ENCODE assay signal across 1 cellular context in the genomic region with DNA sequence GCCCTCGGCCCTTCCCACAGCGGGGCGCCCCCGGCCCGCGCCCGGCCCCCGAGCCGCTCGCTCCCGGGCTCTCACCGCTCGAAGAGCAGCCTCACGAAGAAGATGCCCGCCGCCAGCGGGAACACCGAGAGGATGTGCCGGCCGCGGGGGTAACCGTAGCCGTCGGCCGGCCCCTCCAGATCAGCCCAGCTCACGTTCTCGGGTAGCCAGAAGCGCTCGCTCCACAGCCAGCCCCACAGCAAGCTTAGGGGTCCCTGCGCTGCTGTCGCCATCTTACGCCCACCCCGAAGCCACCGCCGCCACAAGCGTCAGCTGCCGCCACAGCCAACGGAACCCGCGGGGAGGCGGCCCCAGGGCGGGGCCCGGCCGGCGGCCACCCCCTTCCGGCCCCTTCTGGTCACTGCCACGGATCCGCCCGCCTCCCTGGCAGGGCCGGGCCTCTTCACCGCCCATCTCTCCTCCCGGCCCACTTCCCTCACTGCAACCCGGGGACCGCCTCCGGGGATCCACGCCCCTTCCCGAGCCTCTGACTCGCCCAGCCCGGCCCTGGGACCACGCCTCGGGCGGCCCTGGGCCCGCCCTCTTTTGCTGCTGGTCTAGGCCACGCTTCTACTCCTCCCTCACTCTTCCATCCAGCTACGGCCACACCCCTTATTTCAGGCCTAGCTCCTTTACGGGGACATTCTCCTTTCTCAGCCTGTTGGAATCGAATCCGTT.
A peak's percentile ranks its signal among the peaks of the same experiment; 100 is the strongest.
TF ChIP-seq lines count a peak whose summit lies in the region.

A gene with protein sequence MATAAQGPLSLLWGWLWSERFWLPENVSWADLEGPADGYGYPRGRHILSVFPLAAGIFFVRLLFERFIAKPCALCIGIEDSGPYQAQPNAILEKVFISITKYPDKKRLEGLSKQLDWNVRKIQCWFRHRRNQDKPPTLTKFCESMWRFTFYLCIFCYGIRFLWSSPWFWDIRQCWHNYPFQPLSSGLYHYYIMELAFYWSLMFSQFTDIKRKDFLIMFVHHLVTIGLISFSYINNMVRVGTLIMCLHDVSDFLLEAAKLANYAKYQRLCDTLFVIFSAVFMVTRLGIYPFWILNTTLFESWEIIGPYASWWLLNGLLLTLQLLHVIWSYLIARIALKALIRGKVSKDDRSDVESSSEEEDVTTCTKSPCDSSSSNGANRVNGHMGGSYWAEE (minus strand): TSS at position 344 of the 717 bp plus-strand sequence. CDS start 72 bp downstream, at position 272.

TF ChIP-seq in HepG2, 621 proteins besides CTCF, POLR2A, EP300 and RAD21 (continued from another document and continues in another):
- TF ChIP-seq, protein P1, sequence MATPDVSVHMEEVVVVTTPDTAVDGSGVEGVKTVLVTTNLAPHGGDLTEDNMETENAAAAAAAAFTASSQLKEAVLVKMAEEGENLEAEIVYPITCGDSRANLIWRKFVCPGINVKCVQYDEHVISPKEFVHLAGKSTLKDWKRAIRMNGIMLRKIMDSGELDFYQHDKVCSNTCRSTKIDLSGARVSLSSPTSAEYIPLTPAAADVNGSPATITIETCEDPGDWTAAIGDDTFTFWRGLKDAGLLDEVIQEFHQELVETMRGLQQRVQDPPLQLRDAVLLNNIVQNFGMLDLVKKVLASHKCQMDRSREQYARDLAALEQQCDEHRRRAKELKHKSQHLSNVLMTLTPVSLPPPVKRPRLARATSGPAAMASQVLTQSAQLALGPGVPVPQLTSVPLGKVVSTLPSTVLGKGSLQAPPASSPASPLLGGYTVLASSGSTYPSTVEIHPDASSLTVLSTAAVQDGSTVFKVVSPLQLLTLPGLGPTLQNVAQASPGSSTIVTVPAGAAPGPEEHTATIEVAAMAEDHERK (CRISPR knock-in tag; IDR thresholded peaks at IDR 0.05; ENCODE audit: low read depth) = no peak
- TF ChIP-seq ZNF788 (CRISPR knock-in tag; IDR thresholded peaks at IDR 0.05; ENCODE audit: borderline replicate concordance) = peak; percentile 60; the same call in 1 of the 2 replicates
- TF ChIP-seq ZFP36 (IDR thresholded peaks at IDR 0.05; ENCODE audit: borderline replicate concordance, low read depth, low read length, partially characterized antibody) = no peak
- TF ChIP-seq ZNF17 (CRISPR knock-in tag; IDR thresholded peaks at IDR 0.05) = no peak
- TF ChIP-seq ZNF124 (CRISPR knock-in tag; IDR thresholded peaks at IDR 0.05) = 0 out of 2 replicates have a peak, but pooled peaks have one; percentile 16
- TF ChIP-seq MYNN (CRISPR knock-in tag; IDR thresholded peaks at IDR 0.05; ENCODE audit: low read depth) = no peak
- TF ChIP-seq, protein P2, sequence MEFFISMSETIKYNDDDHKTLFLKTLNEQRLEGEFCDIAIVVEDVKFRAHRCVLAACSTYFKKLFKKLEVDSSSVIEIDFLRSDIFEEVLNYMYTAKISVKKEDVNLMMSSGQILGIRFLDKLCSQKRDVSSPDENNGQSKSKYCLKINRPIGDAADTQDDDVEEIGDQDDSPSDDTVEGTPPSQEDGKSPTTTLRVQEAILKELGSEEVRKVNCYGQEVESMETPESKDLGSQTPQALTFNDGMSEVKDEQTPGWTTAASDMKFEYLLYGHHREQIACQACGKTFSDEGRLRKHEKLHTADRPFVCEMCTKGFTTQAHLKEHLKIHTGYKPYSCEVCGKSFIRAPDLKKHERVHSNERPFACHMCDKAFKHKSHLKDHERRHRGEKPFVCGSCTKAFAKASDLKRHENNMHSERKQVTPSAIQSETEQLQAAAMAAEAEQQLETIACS (CRISPR knock-in tag; IDR thresholded peaks at IDR 0.05) = no peak
- peak; percentile 76 for TF ChIP-seq ELF4 (CRISPR knock-in tag; IDR thresholded peaks at IDR 0.05; ENCODE audit: borderline replicate concordance)
- TF ChIP-seq, protein P3, sequence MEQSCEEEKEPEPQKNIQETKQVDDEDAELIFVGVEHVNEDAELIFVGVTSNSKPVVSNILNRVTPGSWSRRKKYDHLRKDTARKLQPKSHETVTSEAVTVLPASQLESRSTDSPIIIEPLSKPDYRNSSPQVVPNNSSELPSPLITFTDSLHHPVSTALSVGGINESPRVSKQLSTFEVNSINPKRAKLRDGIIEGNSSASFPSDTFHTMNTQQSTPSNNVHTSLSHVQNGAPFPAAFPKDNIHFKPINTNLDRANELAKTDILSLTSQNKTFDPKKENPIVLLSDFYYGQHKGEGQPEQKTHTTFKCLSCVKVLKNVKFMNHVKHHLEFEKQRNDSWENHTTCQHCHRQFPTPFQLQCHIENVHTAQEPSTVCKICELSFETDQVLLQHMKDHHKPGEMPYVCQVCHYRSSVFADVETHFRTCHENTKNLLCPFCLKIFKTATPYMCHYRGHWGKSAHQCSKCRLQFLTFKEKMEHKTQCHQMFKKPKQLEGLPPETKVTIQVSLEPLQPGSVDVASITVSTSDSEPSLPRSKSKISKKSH (CRISPR knock-in tag; IDR thresholded peaks at IDR 0.05; ENCODE audit: borderline replicate concordance) = peak; percentile 25; the same call in 1 of the 2 replicates
- no peak for TF ChIP-seq FOSL1 (CRISPR knock-in tag; IDR thresholded peaks at IDR 0.05; ENCODE audit: borderline replicate concordance)
- TF ChIP-seq NCOA1 (CRISPR knock-in tag; IDR thresholded peaks at IDR 0.05) = no peak
- TF ChIP-seq ZNF468 (CRISPR knock-in tag; IDR thresholded peaks at IDR 0.05) = no peak
- TF ChIP-seq NFYC (CRISPR knock-in tag; IDR thresholded peaks at IDR 0.05) = peak; percentile 20; the same call in 1 of the 2 replicates
- TF ChIP-seq, protein P4, sequence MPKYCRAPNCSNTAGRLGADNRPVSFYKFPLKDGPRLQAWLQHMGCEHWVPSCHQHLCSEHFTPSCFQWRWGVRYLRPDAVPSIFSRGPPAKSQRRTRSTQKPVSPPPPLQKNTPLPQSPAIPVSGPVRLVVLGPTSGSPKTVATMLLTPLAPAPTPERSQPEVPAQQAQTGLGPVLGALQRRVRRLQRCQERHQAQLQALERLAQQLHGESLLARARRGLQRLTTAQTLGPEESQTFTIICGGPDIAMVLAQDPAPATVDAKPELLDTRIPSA (CRISPR knock-in tag; IDR thresholded peaks at IDR 0.05; ENCODE audit: borderline replicate concordance) = no peak
- no peak for TF ChIP-seq ZNF180 (CRISPR knock-in tag; IDR thresholded peaks at IDR 0.05; ENCODE audit: borderline replicate concordance, low read depth)
- no peak for TF ChIP-seq ZNF446 (CRISPR knock-in tag; IDR thresholded peaks at IDR 0.05)
- TF ChIP-seq, protein P5, sequence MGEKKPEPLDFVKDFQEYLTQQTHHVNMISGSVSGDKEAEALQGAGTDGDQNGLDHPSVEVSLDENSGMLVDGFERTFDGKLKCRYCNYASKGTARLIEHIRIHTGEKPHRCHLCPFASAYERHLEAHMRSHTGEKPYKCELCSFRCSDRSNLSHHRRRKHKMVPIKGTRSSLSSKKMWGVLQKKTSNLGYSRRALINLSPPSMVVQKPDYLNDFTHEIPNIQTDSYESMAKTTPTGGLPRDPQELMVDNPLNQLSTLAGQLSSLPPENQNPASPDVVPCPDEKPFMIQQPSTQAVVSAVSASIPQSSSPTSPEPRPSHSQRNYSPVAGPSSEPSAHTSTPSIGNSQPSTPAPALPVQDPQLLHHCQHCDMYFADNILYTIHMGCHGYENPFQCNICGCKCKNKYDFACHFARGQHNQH (CRISPR knock-in tag; IDR thresholded peaks at IDR 0.05) = peak; percentile 64
- TF ChIP-seq ZNF777 (CRISPR knock-in tag; IDR thresholded peaks at IDR 0.05) = peak; percentile 16; the same call in 1 of the 2 replicates
- no peak for TF ChIP-seq ZFP82 (CRISPR knock-in tag; IDR thresholded peaks at IDR 0.05; ENCODE audit: borderline replicate concordance)
- TF ChIP-seq ZNF775 (CRISPR knock-in tag; IDR thresholded peaks at IDR 0.05; ENCODE audit: borderline replicate concordance) = no peak
- TF ChIP-seq REXO4 (CRISPR knock-in tag; IDR thresholded peaks at IDR 0.05; ENCODE audit: borderline replicate concordance) = no peak
- TF ChIP-seq ZNF546 (CRISPR knock-in tag; conservative IDR thresholded peaks at IDR 0.05) = no peak
- no peak for TF ChIP-seq RELA (CRISPR knock-in tag; IDR thresholded peaks at IDR 0.05)
- TF ChIP-seq, protein P6, sequence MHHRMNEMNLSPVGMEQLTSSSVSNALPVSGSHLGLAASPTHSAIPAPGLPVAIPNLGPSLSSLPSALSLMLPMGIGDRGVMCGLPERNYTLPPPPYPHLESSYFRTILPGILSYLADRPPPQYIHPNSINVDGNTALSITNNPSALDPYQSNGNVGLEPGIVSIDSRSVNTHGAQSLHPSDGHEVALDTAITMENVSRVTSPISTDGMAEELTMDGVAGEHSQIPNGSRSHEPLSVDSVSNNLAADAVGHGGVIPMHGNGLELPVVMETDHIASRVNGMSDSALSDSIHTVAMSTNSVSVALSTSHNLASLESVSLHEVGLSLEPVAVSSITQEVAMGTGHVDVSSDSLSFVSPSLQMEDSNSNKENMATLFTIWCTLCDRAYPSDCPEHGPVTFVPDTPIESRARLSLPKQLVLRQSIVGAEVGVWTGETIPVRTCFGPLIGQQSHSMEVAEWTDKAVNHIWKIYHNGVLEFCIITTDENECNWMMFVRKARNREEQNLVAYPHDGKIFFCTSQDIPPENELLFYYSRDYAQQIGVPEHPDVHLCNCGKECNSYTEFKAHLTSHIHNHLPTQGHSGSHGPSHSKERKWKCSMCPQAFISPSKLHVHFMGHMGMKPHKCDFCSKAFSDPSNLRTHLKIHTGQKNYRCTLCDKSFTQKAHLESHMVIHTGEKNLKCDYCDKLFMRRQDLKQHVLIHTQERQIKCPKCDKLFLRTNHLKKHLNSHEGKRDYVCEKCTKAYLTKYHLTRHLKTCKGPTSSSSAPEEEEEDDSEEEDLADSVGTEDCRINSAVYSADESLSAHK (CRISPR knock-in tag; IDR thresholded peaks at IDR 0.05; ENCODE audit: borderline replicate concordance) = no peak
- no peak for TF ChIP-seq CEBPB (IDR thresholded peaks at IDR 0.05; ENCODE audit: borderline replicate concordance, low read depth, low read length)
- TF ChIP-seq, protein P7, sequence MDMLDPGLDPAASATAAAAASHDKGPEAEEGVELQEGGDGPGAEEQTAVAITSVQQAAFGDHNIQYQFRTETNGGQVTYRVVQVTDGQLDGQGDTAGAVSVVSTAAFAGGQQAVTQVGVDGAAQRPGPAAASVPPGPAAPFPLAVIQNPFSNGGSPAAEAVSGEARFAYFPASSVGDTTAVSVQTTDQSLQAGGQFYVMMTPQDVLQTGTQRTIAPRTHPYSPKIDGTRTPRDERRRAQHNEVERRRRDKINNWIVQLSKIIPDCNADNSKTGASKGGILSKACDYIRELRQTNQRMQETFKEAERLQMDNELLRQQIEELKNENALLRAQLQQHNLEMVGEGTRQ (IDR thresholded peaks at IDR 0.05; ENCODE audit: low read depth, low read length) = no peak
- TF ChIP-seq, protein P7 (CRISPR knock-in tag; IDR thresholded peaks at IDR 0.05; ENCODE audit: borderline replicate concordance) = no peak; the same call in 1 of the 2 replicates
- no peak for TF ChIP-seq ZNF737 (CRISPR knock-in tag; IDR thresholded peaks at IDR 0.05; ENCODE audit: borderline replicate concordance)
- TF ChIP-seq, protein P8, sequence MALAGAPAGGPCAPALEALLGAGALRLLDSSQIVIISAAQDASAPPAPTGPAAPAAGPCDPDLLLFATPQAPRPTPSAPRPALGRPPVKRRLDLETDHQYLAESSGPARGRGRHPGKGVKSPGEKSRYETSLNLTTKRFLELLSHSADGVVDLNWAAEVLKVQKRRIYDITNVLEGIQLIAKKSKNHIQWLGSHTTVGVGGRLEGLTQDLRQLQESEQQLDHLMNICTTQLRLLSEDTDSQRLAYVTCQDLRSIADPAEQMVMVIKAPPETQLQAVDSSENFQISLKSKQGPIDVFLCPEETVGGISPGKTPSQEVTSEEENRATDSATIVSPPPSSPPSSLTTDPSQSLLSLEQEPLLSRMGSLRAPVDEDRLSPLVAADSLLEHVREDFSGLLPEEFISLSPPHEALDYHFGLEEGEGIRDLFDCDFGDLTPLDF (CRISPR knock-in tag; IDR thresholded peaks at IDR 0.05) = no peak
- TF ChIP-seq, protein P9, sequence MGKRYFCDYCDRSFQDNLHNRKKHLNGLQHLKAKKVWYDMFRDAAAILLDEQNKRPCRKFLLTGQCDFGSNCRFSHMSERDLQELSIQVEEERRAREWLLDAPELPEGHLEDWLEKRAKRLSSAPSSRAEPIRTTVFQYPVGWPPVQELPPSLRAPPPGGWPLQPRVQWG (CRISPR knock-in tag; IDR thresholded peaks at IDR 0.05; ENCODE audit: borderline replicate concordance, low read depth) = no peak
- TF ChIP-seq ZNF460 (CRISPR knock-in tag; IDR thresholded peaks at IDR 0.05; ENCODE audit: borderline replicate concordance) = no peak
- peak; percentile 90 for TF ChIP-seq ZBTB7B (CRISPR knock-in tag; IDR thresholded peaks at IDR 0.05)
- TF ChIP-seq, protein P10, sequence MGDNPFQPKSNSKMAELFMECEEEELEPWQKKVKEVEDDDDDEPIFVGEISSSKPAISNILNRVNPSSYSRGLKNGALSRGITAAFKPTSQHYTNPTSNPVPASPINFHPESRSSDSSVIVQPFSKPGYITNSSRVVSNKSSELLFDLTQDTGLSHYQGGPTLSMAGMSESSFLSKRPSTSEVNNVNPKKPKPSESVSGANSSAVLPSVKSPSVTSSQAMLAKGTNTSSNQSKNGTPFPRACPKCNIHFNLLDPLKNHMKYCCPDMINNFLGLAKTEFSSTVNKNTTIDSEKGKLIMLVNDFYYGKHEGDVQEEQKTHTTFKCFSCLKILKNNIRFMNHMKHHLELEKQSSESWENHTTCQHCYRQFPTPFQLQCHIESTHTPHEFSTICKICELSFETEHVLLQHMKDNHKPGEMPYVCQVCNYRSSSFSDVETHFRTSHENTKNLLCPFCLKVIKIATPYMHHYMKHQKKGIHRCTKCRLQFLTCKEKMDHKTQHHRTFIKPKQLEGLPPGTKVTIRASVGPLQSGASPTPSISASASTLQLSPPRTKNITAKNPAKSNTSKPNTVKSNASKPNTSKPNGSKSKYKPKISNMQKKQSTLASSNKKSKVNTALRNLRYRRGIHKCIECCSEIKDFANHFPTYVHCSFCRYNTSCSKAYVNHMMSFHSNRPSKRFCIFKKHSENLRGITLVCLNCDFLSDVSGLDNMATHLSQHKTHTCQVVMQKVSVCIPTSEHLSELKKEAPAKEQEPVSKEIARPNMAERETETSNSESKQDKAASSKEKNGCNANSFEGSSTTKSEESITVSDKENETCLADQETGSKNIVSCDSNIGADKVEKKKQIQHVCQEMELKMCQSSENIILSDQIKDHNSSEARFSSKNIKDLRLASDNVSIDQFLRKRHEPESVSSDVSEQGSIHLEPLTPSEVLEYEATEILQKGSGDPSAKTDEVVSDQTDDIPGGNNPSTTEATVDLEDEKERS (CRISPR knock-in tag; IDR thresholded peaks at IDR 0.05) = no peak
- 0 out of 2 replicates have a peak, but pooled peaks have one; percentile 10 for TF ChIP-seq RXRB (CRISPR knock-in tag; IDR thresholded peaks at IDR 0.05; ENCODE audit: borderline replicate concordance)
- TF ChIP-seq YEATS2 (CRISPR knock-in tag; IDR thresholded peaks at IDR 0.05; ENCODE audit: borderline replicate concordance) = 0 out of 2 replicates have a peak, but pooled peaks have one; percentile 43
- TF ChIP-seq ZNF20 (CRISPR knock-in tag; IDR thresholded peaks at IDR 0.05) = no peak
- peak; percentile 34 for TF ChIP-seq IKZF4 (CRISPR knock-in tag; IDR thresholded peaks at IDR 0.05; ENCODE audit: borderline replicate concordance, low read depth, not compliant biosample characterization)
